In the genomic region with DNA sequence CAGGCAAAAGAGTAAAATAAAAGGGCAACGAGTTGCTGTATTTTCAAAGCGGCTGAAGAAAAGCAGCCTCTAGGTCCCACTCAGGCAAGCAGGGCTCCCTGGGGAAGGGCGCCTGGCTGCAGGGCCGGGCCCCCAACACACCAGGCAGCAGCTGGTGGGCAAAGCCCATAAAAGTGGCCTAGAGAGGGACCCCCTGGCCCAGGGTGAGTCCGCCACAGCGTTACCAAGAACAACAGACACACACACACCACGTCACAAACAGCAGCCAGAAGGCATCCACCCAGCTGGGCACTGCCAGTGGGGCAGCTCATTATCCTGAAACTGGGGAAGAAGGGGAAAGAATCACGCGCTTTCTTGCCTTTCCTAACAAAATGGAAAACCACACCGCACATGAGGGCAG, we compare ENCODE assay signal across 1 cellular context.
A peak's percentile ranks its signal among the peaks of the same experiment; 100 is the strongest.
TF ChIP-seq lines count a peak whose summit lies in the region.

No MANE protein-coding gene starts in this region.

TF ChIP-seq in K562, 482 proteins besides CTCF, POLR2A, EP300 and RAD21:
- TF ChIP-seq ZFPM2 (CRISPR knock-in tag; IDR thresholded peaks at IDR 0.05) (no peak), TEAD1 (CRISPR knock-in tag; IDR thresholded peaks at IDR 0.05) (no peak), RBFOX2 (IDR thresholded peaks at IDR 0.05; ENCODE audit: low read depth, low read length) (peak; percentile 54)
- TF ChIP-seq, protein P1, sequence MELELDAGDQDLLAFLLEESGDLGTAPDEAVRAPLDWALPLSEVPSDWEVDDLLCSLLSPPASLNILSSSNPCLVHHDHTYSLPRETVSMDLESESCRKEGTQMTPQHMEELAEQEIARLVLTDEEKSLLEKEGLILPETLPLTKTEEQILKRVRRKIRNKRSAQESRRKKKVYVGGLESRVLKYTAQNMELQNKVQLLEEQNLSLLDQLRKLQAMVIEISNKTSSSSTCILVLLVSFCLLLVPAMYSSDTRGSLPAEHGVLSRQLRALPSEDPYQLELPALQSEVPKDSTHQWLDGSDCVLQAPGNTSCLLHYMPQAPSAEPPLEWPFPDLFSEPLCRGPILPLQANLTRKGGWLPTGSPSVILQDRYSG (tag; conservative IDR thresholded peaks at IDR 0.05; ENCODE audit: low read depth): no peak
- TF ChIP-seq, protein P2, sequence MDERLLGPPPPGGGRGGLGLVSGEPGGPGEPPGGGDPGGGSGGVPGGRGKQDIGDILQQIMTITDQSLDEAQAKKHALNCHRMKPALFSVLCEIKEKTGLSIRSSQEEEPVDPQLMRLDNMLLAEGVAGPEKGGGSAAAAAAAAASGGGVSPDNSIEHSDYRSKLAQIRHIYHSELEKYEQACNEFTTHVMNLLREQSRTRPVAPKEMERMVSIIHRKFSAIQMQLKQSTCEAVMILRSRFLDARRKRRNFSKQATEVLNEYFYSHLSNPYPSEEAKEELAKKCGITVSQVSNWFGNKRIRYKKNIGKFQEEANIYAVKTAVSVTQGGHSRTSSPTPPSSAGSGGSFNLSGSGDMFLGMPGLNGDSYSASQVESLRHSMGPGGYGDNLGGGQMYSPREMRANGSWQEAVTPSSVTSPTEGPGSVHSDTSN (CRISPR knock-in tag; IDR thresholded peaks at IDR 0.05; ENCODE audit: low read depth): no peak
- TF ChIP-seq, protein P2 (tag; conservative IDR thresholded peaks at IDR 0.05; ENCODE audit: low read depth): no peak
